In the genomic region with DNA sequence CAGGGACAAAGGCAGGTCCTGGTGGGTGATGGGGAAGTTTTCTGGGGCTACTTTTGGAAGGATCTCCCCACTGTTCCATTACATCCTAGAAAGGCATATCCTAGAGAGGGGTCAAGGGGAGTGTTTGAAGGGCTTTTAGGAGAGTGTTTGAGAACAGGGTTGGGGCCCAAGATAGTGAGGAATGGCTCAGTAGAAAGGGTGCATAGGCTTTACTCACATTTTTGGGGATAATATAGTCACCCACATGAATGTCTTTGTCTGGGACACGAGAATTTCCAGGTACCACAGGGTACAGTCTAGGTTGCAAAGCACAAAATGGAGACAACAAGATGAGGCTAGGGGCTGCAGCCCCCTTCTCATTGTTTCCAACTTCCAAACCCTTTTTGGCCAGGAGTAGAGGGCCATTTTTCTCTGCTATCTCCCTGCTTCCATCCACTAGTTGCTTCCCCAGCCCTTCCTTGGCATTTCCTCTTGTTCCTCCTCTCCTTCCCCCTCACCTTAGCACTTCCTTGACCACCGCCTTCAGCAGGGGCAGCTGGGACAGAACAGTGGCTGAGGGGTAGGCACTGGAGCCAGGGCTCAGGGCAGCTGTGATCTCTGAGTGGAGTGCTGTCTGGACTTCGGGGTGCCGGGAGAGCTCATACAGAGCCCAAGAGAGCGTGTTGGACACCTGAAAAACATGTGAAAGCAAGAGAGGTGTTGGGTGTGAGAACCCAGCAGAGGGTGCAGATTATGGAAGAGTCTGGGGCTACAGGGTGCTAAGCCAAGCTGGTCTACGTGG, we compare ENCODE assay signal across 10 cellular contexts. TPM values are rescaled to one million over a fixed set of nuclear protein-coding genes. Genes with fewer than 3 reads are reported as not detected.
DNase-seq lines count a peak whose midpoint lies in the region; ATAC-seq lines count a peak whose summit lies in the region.
"Had no signal": no experiment of that assay in that cellular context is flagged by ENCODE, and none has a peak within 500 bp of the region (broad histone marks: within the 10 kb centered on the region; RNA-seq: fewer than 3 reads in every experiment).

No MANE protein-coding gene starts in this region.

- no peak for DNase-seq in stimulated activated naive CD8-positive, alpha-beta T cell treated with anti-CD3 and anti-CD28 coated beads, Interleukin-15, Interleukin-2, amounts not matched to agents 100 U/mL and 50 U/mL, for 24 hours
- DNase-seq in activated T-helper 1 cell treated with anti-CD3 and anti-CD28 coated beads, Interleukin-12 subunit alpha, Interleukin-12 subunit beta, Interleukin-2, Interleukin-4 antibody, amounts not matched to agents 30 ng/mL and 10 ng/mL and 1 ng/mL, durations not matched to agents 14 hours and 24 hours and 36 hours (ENCODE audit: low spot score), result no peak
- DNase-seq in immature natural killer cell (no peak), hypothalamus (lab: John Stamatoyannopoulos, UW) (no peak), A172 (ENCODE audit: low spot score) (no peak)
- DNase-seq: NCI-H1694 treated with DMSO at 0.1 percent for 48 hours; NK-92 treated with Interleukin-12 subunit alpha and Interleukin-12 subunit beta, amount 100 ng/mL, for 24 hours had no signal

- peaks cover 14% of the 10 kb centered on the region for H3K27me3 Mint-ChIP-seq in stimulated activated naive CD8-positive, alpha-beta T cell treated with anti-CD3 and anti-CD28 coated beads, Interleukin-15, Interleukin-2, amounts not matched to agents 100 ng/mL and 50 ng/mL, for 24 hours
- H3K27me3 Mint-ChIP-seq in activated T-helper 1 cell treated with anti-CD3 and anti-CD28 coated beads, Interleukin-12 subunit alpha, Interleukin-12 subunit beta, Interleukin-2, Interleukin-4 antibody, amounts not matched to agents 30 ng/mL and 10 ng/mL and 1 ng/mL, durations not matched to agents 14 hours and 24 hours and 36 hours (ENCODE audit: insufficient read depth), result peaks cover 5% of the 10 kb centered on the region
- peaks cover 18 to 30% (median 20%) of the 10 kb centered on the region in 3 donors for H3K27me3 Mint-ChIP-seq in immature natural killer cell (ENCODE audit: low read depth in 3 of 3)

- ATAC-seq in stimulated activated naive CD8-positive, alpha-beta T cell treated with anti-CD3 and anti-CD28 coated beads, Interleukin-15, Interleukin-2, amounts not matched to agents 100 U/mL and 50 U/mL, for 24 hours, result no peak
- ATAC-seq in HG03439 (IDR thresholded peaks at IDR 0.05; ENCODE audit: unreplicated experiment) (no peak), HG02588 (IDR thresholded peaks at IDR 0.05; ENCODE audit: unreplicated experiment) (no peak)

- H3K4me3 Mint-ChIP-seq in stimulated activated naive CD8-positive, alpha-beta T cell treated with anti-CD3 and anti-CD28 coated beads, Interleukin-15, Interleukin-2, amounts not matched to agents 100 ng/mL and 50 ng/mL, for 24 hours, result peak overlapping the region; percentile 91
- peak overlapping the region; percentile 89 for H3K4me3 Mint-ChIP-seq in activated T-helper 1 cell treated with anti-CD3 and anti-CD28 coated beads, Interleukin-12 subunit alpha, Interleukin-12 subunit beta, Interleukin-2, Interleukin-4 antibody, amounts not matched to agents 30 ng/mL and 10 ng/mL and 1 ng/mL, durations not matched to agents 14 hours and 24 hours and 36 hours
- H3K4me3 Mint-ChIP-seq in immature natural killer cell, result peak overlapping the region; percentile 52 to 83 (median 69)

- no peaks in the 10 kb centered on the region for H3K9me3 Mint-ChIP-seq in stimulated activated naive CD8-positive, alpha-beta T cell treated with anti-CD3 and anti-CD28 coated beads, Interleukin-15, Interleukin-2, amounts not matched to agents 100 ng/mL and 50 ng/mL, for 24 hours
- no peaks in the 10 kb centered on the region for H3K9me3 Mint-ChIP-seq in activated T-helper 1 cell treated with anti-CD3 and anti-CD28 coated beads, Interleukin-12 subunit alpha, Interleukin-12 subunit beta, Interleukin-2, Interleukin-4 antibody, amounts not matched to agents 30 ng/mL and 10 ng/mL and 1 ng/mL, durations not matched to agents 14 hours and 24 hours and 36 hours
- H3K9me3 Mint-ChIP-seq in immature natural killer cell, result no peaks in the 10 kb centered on the region

- intact Hi-C loops in activated T-helper 1 cell treated with anti-CD3 and anti-CD28 coated beads, Interleukin-12 subunit alpha, Interleukin-12 subunit beta, Interleukin-2, Interleukin-4 antibody, amounts not matched to agents 30 ng/mL and 10 ng/mL and 1 ng/mL, durations not matched to agents 14 hours and 24 hours and 36 hours (cut with micrococcal nuclease), result no loop called here

- H3K4me1 Mint-ChIP-seq in stimulated activated naive CD8-positive, alpha-beta T cell treated with anti-CD3 and anti-CD28 coated beads, Interleukin-15, Interleukin-2, amounts not matched to agents 100 ng/mL and 50 ng/mL, for 24 hours (ENCODE audit: low read depth), result peaks cover 51% of the 10 kb centered on the region
- peaks cover 33% of the 10 kb centered on the region for H3K4me1 Mint-ChIP-seq in activated T-helper 1 cell treated with anti-CD3 and anti-CD28 coated beads, Interleukin-12 subunit alpha, Interleukin-12 subunit beta, Interleukin-2, Interleukin-4 antibody, amounts not matched to agents 30 ng/mL and 10 ng/mL and 1 ng/mL, durations not matched to agents 14 hours and 24 hours and 36 hours (ENCODE audit: low read depth)
- peaks cover 29 to 35% of the 10 kb centered on the region in 2 donors for H3K4me1 Mint-ChIP-seq in immature natural killer cell

- H3K36me3 Mint-ChIP-seq in stimulated activated naive CD8-positive, alpha-beta T cell treated with anti-CD3 and anti-CD28 coated beads, Interleukin-15, Interleukin-2, amounts not matched to agents 100 ng/mL and 50 ng/mL, for 24 hours (ENCODE audit: low read depth), result peaks cover 64% of the 10 kb centered on the region
- H3K36me3 Mint-ChIP-seq in activated T-helper 1 cell treated with anti-CD3 and anti-CD28 coated beads, Interleukin-12 subunit alpha, Interleukin-12 subunit beta, Interleukin-2, Interleukin-4 antibody, amounts not matched to agents 30 ng/mL and 10 ng/mL and 1 ng/mL, durations not matched to agents 14 hours and 24 hours and 36 hours (ENCODE audit: low read depth), result peaks cover 37% of the 10 kb centered on the region
- H3K36me3 Mint-ChIP-seq in immature natural killer cell, result peaks cover 3 to 10% (median 4%) of the 10 kb centered on the region in 3 donors

- peak overlapping the region; percentile 74 for H3K27ac Mint-ChIP-seq in stimulated activated naive CD8-positive, alpha-beta T cell treated with anti-CD3 and anti-CD28 coated beads, Interleukin-15, Interleukin-2, amounts not matched to agents 100 ng/mL and 50 ng/mL, for 24 hours
- peak overlapping the region; percentile 7 for H3K27ac Mint-ChIP-seq in activated T-helper 1 cell treated with anti-CD3 and anti-CD28 coated beads, Interleukin-12 subunit alpha, Interleukin-12 subunit beta, Interleukin-2, Interleukin-4 antibody, amounts not matched to agents 30 ng/mL and 10 ng/mL and 1 ng/mL, durations not matched to agents 14 hours and 24 hours and 36 hours
- H3K27ac Mint-ChIP-seq in immature natural killer cell, result no peak overlapping the region

RNA-seq across cellular contexts. Expression of a gene that starts 2.8 kb away (rescaled TPM):
- total RNA-seq in activated T-helper 1 cell treated with anti-CD3 and anti-CD28 coated beads, Interleukin-12 subunit alpha, Interleukin-12 subunit beta, Interleukin-2, Interleukin-4 antibody, amounts not matched to agents 30 ng/mL and 10 ng/mL and 1 ng/mL, durations not matched to agents 14 hours and 24 hours and 36 hours, result 9.0 and 9.9 TPM in 2 replicates
- not detected for polyA plus RNA-seq in immature natural killer cell
- 0.90 and 2.1 TPM in 2 replicates for total RNA-seq in A172 (2014; rRNA removed; shearing (Covaris generic))

RNA-seq across cellular contexts. Expression of a gene that starts 7.8 kb away (rescaled TPM):
- total RNA-seq in activated T-helper 1 cell treated with anti-CD3 and anti-CD28 coated beads, Interleukin-12 subunit alpha, Interleukin-12 subunit beta, Interleukin-2, Interleukin-4 antibody, amounts not matched to agents 30 ng/mL and 10 ng/mL and 1 ng/mL, durations not matched to agents 14 hours and 24 hours and 36 hours, result 89.7 and 90.0 TPM in 2 replicates
- polyA plus RNA-seq in immature natural killer cell, result 10 to 100 TPM in 1 of 3 donors, 1 to 10 TPM in 2; 3.5 to 11.8 (median 6.7) TPM
- total RNA-seq in A172 (2014; rRNA removed; shearing (Covaris generic)), result 4.3 and 5.1 TPM in 2 replicates

RNA-seq across cellular contexts. Expression of a gene that starts 8.3 kb away (rescaled TPM):
- total RNA-seq in activated T-helper 1 cell treated with anti-CD3 and anti-CD28 coated beads, Interleukin-12 subunit alpha, Interleukin-12 subunit beta, Interleukin-2, Interleukin-4 antibody, amounts not matched to agents 30 ng/mL and 10 ng/mL and 1 ng/mL, durations not matched to agents 14 hours and 24 hours and 36 hours, result 4.5 and 5.4 TPM in 2 replicates
- polyA plus RNA-seq in immature natural killer cell, result 1 to 10 TPM; 1.3 to 3.4 (median 2.8) TPM
- total RNA-seq in A172 (2014; rRNA removed; shearing (Covaris generic)), result 3.3 and 7.8 TPM in 2 replicates

RNA-seq across cellular contexts. Expression of a gene that starts 9.2 kb away (rescaled TPM):
- 21.2 and 21.8 TPM in 2 replicates for total RNA-seq in activated T-helper 1 cell treated with anti-CD3 and anti-CD28 coated beads, Interleukin-12 subunit alpha, Interleukin-12 subunit beta, Interleukin-2, Interleukin-4 antibody, amounts not matched to agents 30 ng/mL and 10 ng/mL and 1 ng/mL, durations not matched to agents 14 hours and 24 hours and 36 hours
- 1 to 10 TPM; 1.7 to 4.4 (median 3.7) TPM for polyA plus RNA-seq in immature natural killer cell
- 10.5 and 12.9 TPM in 2 replicates for total RNA-seq in A172 (2014; rRNA removed; shearing (Covaris generic))

RNA-seq across cellular contexts. Expression of a gene that starts 12.0 kb away (rescaled TPM):
- total RNA-seq in activated T-helper 1 cell treated with anti-CD3 and anti-CD28 coated beads, Interleukin-12 subunit alpha, Interleukin-12 subunit beta, Interleukin-2, Interleukin-4 antibody, amounts not matched to agents 30 ng/mL and 10 ng/mL and 1 ng/mL, durations not matched to agents 14 hours and 24 hours and 36 hours, result 218 and 227 TPM in 2 replicates
- polyA plus RNA-seq in immature natural killer cell, result 100 to 1,000 TPM in 1 of 3 donors, 10 to 100 TPM in 2; 68.7 to 133 (median 75.6) TPM
- 300 and 506 TPM in 2 replicates for total RNA-seq in A172 (2014; rRNA removed; shearing (Covaris generic))

Comparison
In these comparisons a context has a peak if more than half of its experiments do, and no peak if none do; other contexts are left out.
1. H3K27ac Mint-ChIP-seq: peak in stimulated activated naive CD8-positive, alpha-beta T cell treated with anti-CD3 and anti-CD28 coated beads, Interleukin-15, Interleukin-2, amounts not matched to agents 100 ng/mL and 50 ng/mL, for 24 hours (single experiment) and activated T-helper 1 cell treated with anti-CD3 and anti-CD28 coated beads, Interleukin-12 subunit alpha, Interleukin-12 subunit beta, Interleukin-2, Interleukin-4 antibody, amounts not matched to agents 30 ng/mL and 10 ng/mL and 1 ng/mL, durations not matched to agents 14 hours and 24 hours and 36 hours (single experiment); none in immature natural killer cell (0 of 6).
2. RNA of a gene that starts 7.8 kb away (total RNA-seq): 89.7 to 90.0 TPM in activated T-helper 1 cell treated with anti-CD3 and anti-CD28 coated beads, Interleukin-12 subunit alpha, Interleukin-12 subunit beta, Interleukin-2, Interleukin-4 antibody, amounts not matched to agents 30 ng/mL and 10 ng/mL and 1 ng/mL, durations not matched to agents 14 hours and 24 hours and 36 hours; 4.3 to 5.1 TPM in A172; every median in the first group is over 10 times any median in the second.
3. Peak in every context shown above with its lines, with median percentiles within 50 percentile points of each other: H3K4me3 Mint-ChIP-seq.